ENCODE assay signal across 18 cellular contexts in the genomic region with DNA sequence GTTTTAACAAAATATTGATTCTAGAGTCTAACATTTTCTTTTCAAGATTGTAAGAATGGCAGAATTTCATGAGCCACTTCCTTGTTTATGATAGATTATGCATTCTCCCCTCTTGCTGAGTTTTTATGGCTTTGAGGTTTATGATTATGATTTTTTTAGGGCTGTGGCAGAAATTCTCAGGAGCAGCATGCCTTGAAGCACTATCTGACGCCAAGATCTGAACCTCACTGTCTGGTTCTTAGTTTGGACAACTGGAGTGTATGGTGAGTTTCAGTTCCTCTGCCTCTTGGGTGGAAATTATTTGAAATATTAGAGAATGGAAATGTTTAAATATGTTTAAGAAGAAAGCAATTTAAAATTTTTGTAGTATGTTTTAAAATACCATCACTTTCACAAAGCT.
"Had no signal": no experiment of that assay in that cellular context is flagged by ENCODE, and none has a peak within 500 bp of the region (broad histone marks: within the 10 kb centered on the region; RNA-seq: fewer than 3 reads in every experiment).

No MANE protein-coding gene starts in this region.

- H3K4me3 Mint-ChIP-seq: activated B cell treated with CpG ODN at 0.5 μM for 24 hours; activated naive CD4-positive, alpha-beta T cell treated with anti-CD3 and anti-CD28 coated beads for 36 hours; natural killer cell had no signal

- H3K36me3 ChIP-seq: uterus had no signal

- H3K9me3 ChIP-seq: neutrophil, uterus had no signal

- H3K27me3 Mint-ChIP-seq: activated B cell treated with CpG ODN at 0.5 μM for 24 hours had no signal

- H3K27me3 ChIP-seq: hepatocyte, neutrophil, uterus had no signal

- H3K27ac ChIP-seq: hepatocyte, neutrophil, parathyroid adenoma, uterus had no signal

- H3K9me3 Mint-ChIP-seq: activated B cell treated with CpG ODN at 0.5 μM for 24 hours; activated naive CD4-positive, alpha-beta T cell treated with anti-CD3 and anti-CD28 coated beads for 36 hours; activated T-helper 2 cell treated with anti-CD3 and anti-CD28 coated beads, Interferon-gamma antibody, Interleukin-2, Interleukin-4, amounts not matched to agents 10 μg/mL and 5 μg/mL and 100 μg/mL, durations not matched to agents 14 hours and 24 hours and 36 hours; natural killer cell had no signal

- FAIRE-seq: colon had no signal

- H3K9ac ChIP-seq: parathyroid adenoma had no signal

- H3K27ac Mint-ChIP-seq: activated B cell treated with CpG ODN at 0.5 μM for 24 hours; activated naive CD4-positive, alpha-beta T cell treated with anti-CD3 and anti-CD28 coated beads for 36 hours; activated T-helper 2 cell treated with anti-CD3 and anti-CD28 coated beads, Interferon-gamma antibody, Interleukin-2, Interleukin-4, amounts not matched to agents 10 μg/mL and 5 μg/mL and 100 μg/mL, durations not matched to agents 14 hours and 24 hours and 36 hours had no signal

- ATAC-seq: esophagus mucosa, left lobe of liver, natural killer cell had no signal

- DNase-seq: activated B cell treated with CpG ODN at 0.5 μM for 24 hours; activated CD4-positive, alpha-beta T cell treated with anti-CD3 and anti-CD28 coated beads, Interleukin-2, amount 50 U/mL, for 1 hour; activated CD8-positive, alpha-beta memory T cell treated with anti-CD3 and anti-CD28 coated beads for 24 hours; activated naive CD4-positive, alpha-beta T cell treated with anti-CD3 and anti-CD28 coated beads for 36 hours; islet precursor cell; mammary epithelial cell; natural killer cell; stimulated activated CD4-positive, alpha-beta T cell treated with anti-CD3 and anti-CD28 coated beads, Interleukin-12 subunit alpha, Interleukin-12 subunit beta, amount 100 ng/mL, for 4 hours; stimulated activated CD4-positive, alpha-beta T cell treated with anti-CD3 and anti-CD28 coated beads, Interleukin-2, amount 100 ng/mL, for 24 hours; T-helper 2 cell; uterus had no signal

- H2AFZ ChIP-seq: hepatocyte, parathyroid adenoma had no signal

- H3K4me3 ChIP-seq: hepatocyte, uterus had no signal

- H3K4me2 ChIP-seq: hepatocyte had no signal

- H3K4me1 ChIP-seq: parathyroid adenoma, uterus had no signal
